Comparison of ENCODE assay signal across 1 cellular context in genomic region chr1:16535487-16535886, GRCh38.
A peak's percentile ranks its signal among the peaks of the same experiment; 100 is the strongest.
TF ChIP-seq lines count a peak whose summit lies in the region.

No MANE protein-coding gene starts in this region.

TF ChIP-seq in H1, 55 proteins besides CTCF, POLR2A, EP300 and RAD21:
- TF ChIP-seq CREB1 (IDR thresholded peaks at IDR 0.05), result 0 out of 2 replicates have a peak, but pooled peaks have one; percentile 16
- peak; percentile 44 for TF ChIP-seq KDM4A (IDR thresholded peaks at IDR 0.05; ENCODE audit: low read depth, low read length, severe bottlenecking)
- peak; percentile 24 for TF ChIP-seq ASH2L (IDR thresholded peaks at IDR 0.05; ENCODE audit: low read length)
- TF ChIP-seq RBBP5 (IDR thresholded peaks at IDR 0.05; ENCODE audit: borderline replicate concordance, low read depth, low read length), result peak; percentile 86
TF ChIP-seq in H1: peak in this region for 4; not testable (repeated sequence) for 51.
